31 cellular contexts compared by ENCODE assay signal in genomic region chr16:2936436-2937011, GRCh38. TPM values are rescaled to one million over a fixed set of nuclear protein-coding genes. Genes with fewer than 3 reads are reported as not detected.
"Had no signal": no experiment of that assay in that cellular context is flagged by ENCODE, and none has a peak within 500 bp of the region (broad histone marks: within the 10 kb centered on the region; RNA-seq: fewer than 3 reads in every experiment).

No MANE protein-coding gene starts in this region.

- H3K4me1 ChIP-seq: Peyer's patch had no signal

- H3K4me3 ChIP-seq: Peyer's patch had no signal

- H3K27me3 ChIP-seq: brain microvascular endothelial cell, Peyer's patch had no signal

- H3K9me3 ChIP-seq: Peyer's patch had no signal

- H3K27ac Mint-ChIP-seq: activated CD4-positive, alpha-beta T cell treated with anti-CD3 and anti-CD28 coated beads, Interleukin-2, amount 10 ng/mL, durations not matched to agents 24 days and 14 days; activated CD8-positive, alpha-beta T cell treated with anti-CD3 and anti-CD28 coated beads for 36 hours; activated naive CD8-positive, alpha-beta T cell treated with anti-CD3 and anti-CD28 coated beads for 36 hours; activated T-cell treated with anti-CD3 and anti-CD28 coated beads, Interleukin-2, amount 50 U/mL, for 72 hours; T-helper 1 cell treated with Interleukin-12 subunit alpha and Interleukin-12 subunit beta and Interleukin-4 antibody, amounts not matched to agents 30 μg/mL and 1 μg/mL, for 36 hours; T-helper 2 cell treated with Interferon-gamma antibody and Interleukin-4, amounts not matched to agents 5 μg/mL and 100 μg/mL, for 36 hours had no signal

- H3K4me1 Mint-ChIP-seq: activated naive CD8-positive, alpha-beta T cell treated with anti-CD3 and anti-CD28 coated beads for 36 hours; activated T-helper 17 cell treated with anti-CD3 and anti-CD28 coated beads, Interleukin-2, amount 50 U/mL, for 72 hours; central memory CD8-positive, alpha-beta T cell had no signal

- H3K27me3 Mint-ChIP-seq: activated CD4-positive, alpha-beta T cell treated with anti-CD3 and anti-CD28 coated beads, Interleukin-2, amount 10 ng/mL, durations not matched to agents 24 days and 14 days; activated CD8-positive, alpha-beta T cell treated with anti-CD3 and anti-CD28 coated beads for 36 hours; activated naive CD8-positive, alpha-beta T cell treated with anti-CD3 and anti-CD28 coated beads for 36 hours; activated T-helper 17 cell treated with anti-CD3 and anti-CD28 coated beads, Interleukin-2, amount 50 U/mL, for 72 hours; central memory CD8-positive, alpha-beta T cell had no signal

- H3K4me3 Mint-ChIP-seq: activated CD4-positive, alpha-beta T cell treated with anti-CD3 and anti-CD28 coated beads, Interleukin-2, amount 10 ng/mL, durations not matched to agents 24 days and 14 days; activated CD8-positive, alpha-beta T cell treated with anti-CD3 and anti-CD28 coated beads for 36 hours; activated naive CD8-positive, alpha-beta T cell treated with anti-CD3 and anti-CD28 coated beads for 36 hours; activated T-cell treated with anti-CD3 and anti-CD28 coated beads, Interleukin-2, amount 50 U/mL, for 72 hours; activated T-helper 17 cell treated with anti-CD3 and anti-CD28 coated beads, Interleukin-2, amount 50 U/mL, for 72 hours; central memory CD8-positive, alpha-beta T cell; T-helper 1 cell treated with Interleukin-12 subunit alpha and Interleukin-12 subunit beta and Interleukin-4 antibody, amounts not matched to agents 30 μg/mL and 1 μg/mL, for 36 hours; T-helper 2 cell treated with Interferon-gamma antibody and Interleukin-4, amounts not matched to agents 5 μg/mL and 100 μg/mL, for 36 hours had no signal

- ATAC-seq: activated CD8-positive, alpha-beta T cell treated with anti-CD3 and anti-CD28 coated beads for 36 hours; activated T-helper 17 cell treated with anti-CD3 and anti-CD28 coated beads, Interleukin-2, amount 50 U/mL, for 72 hours; PC-3 had no signal

- DNase-seq: activated CD4-positive, alpha-beta T cell treated with anti-CD3 and anti-CD28 coated beads, Interleukin-2, amount 10 ng/mL, durations not matched to agents 24 days and 14 days; activated CD4-positive, alpha-beta T cell treated with anti-CD3 and anti-CD28 coated beads, Interleukin-2, amount 50 U/mL, for 4 hours; activated CD8-positive, alpha-beta T cell treated with anti-CD3 and anti-CD28 coated beads for 36 hours; activated effector memory CD4-positive, alpha-beta T cell treated with anti-CD3 and anti-CD28 coated beads, Interleukin-2, amount 50 U/mL, for 16 hours; activated naive CD4-positive, alpha-beta T cell; activated naive CD4-positive, alpha-beta T cell treated with anti-CD3 and anti-CD28 coated beads, Interleukin-2, amount 50 U/mL, for 16 hours; activated naive CD8-positive, alpha-beta T cell treated with anti-CD3 and anti-CD28 coated beads for 36 hours; activated T-cell treated with anti-CD3 and anti-CD28 coated beads, Interleukin-2, amount 50 U/mL, for 1 hour; activated T-cell treated with anti-CD3 and anti-CD28 coated beads, Interleukin-2, amount 50 U/mL, for 72 hours; amniotic stem cell; aorta; brain microvascular endothelial cell; Karpas-422; NCI-H1048; NCI-H1105 treated with DMSO at 0.1 percent for 48 hours; NCI-H1436; NCI-H1694; NCI-H1930; NCI-H2081 treated with DMSO at 0.1 percent for 48 hours; NCI-H345; NCI-H524 treated with DMSO at 0.1 percent for 48 hours; NCI-H748 treated with DMSO at 0.1 percent for 48 hours; NK-92 treated with Interleukin-12 subunit alpha and Interleukin-12 subunit beta, amount 100 ng/mL, for 24 hours; PC-3; Peyer's patch; Right ventricle myocardium superior had no signal

- H3K9me3 Mint-ChIP-seq: activated CD4-positive, alpha-beta T cell treated with anti-CD3 and anti-CD28 coated beads, Interleukin-2, amount 10 ng/mL, durations not matched to agents 24 days and 14 days; activated CD8-positive, alpha-beta T cell treated with anti-CD3 and anti-CD28 coated beads for 36 hours; activated naive CD8-positive, alpha-beta T cell treated with anti-CD3 and anti-CD28 coated beads for 36 hours; activated T-cell treated with anti-CD3 and anti-CD28 coated beads, Interleukin-2, amount 50 U/mL, for 72 hours; activated T-helper 17 cell treated with anti-CD3 and anti-CD28 coated beads, Interleukin-2, amount 50 U/mL, for 72 hours; central memory CD8-positive, alpha-beta T cell; T-helper 1 cell treated with Interleukin-12 subunit alpha and Interleukin-12 subunit beta and Interleukin-4 antibody, amounts not matched to agents 30 μg/mL and 1 μg/mL, for 36 hours; T-helper 2 cell treated with Interferon-gamma antibody and Interleukin-4, amounts not matched to agents 5 μg/mL and 100 μg/mL, for 36 hours had no signal

- H3K27ac ChIP-seq: brain microvascular endothelial cell, Peyer's patch had no signal

RNA-seq across cellular contexts. Expression of gene KREMEN2, which starts 27.6 kb away (rescaled TPM):
- total RNA-seq: activated naive CD8-positive, alpha-beta T cell treated with anti-CD3 and anti-CD28 coated beads for 36 hours; activated T-helper 17 cell treated with anti-CD3 and anti-CD28 coated beads, Interleukin-2, amount 50 U/mL, for 72 hours; aorta; chondrocyte; Right ventricle myocardium superior had no signal
- polyA plus RNA-seq: aorta had no signal
